10 cellular contexts compared by ENCODE assay signal in the genomic region with DNA sequence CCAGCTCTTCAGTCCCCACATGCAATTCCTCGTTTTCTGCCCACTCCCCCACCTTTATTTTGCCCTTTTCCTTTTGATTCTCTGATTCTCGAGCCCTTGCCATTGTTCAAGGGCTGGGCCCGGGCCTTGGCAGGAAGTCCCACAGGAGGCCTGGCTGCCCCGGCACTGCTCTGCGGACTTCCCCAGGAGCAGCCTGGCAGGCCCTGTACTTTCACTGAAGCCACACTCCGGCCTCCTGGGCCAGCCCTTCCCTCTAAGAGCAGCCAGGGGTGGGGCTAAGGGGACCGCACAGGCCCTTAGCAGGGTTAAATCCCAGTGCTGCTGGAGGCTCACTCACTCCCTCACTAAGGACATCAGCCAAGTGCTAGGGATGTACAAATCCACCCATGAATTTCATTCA. TPM values are rescaled to one million over a fixed set of nuclear protein-coding genes. Genes with fewer than 3 reads are reported as not detected.
DNase-seq lines count a peak whose midpoint lies in the region; ATAC-seq and TF ChIP-seq lines count a peak whose summit lies in the region.
"Had no signal": no experiment of that assay in that cellular context is flagged by ENCODE, and none has a peak within 500 bp of the region (broad histone marks: within the 10 kb centered on the region; RNA-seq: fewer than 3 reads in every experiment).

No MANE protein-coding gene starts in this region.

- H3K36me3 ChIP-seq in ascending aorta (peaks cover 11 to 39% of the 10 kb centered on the region in 2 donors), mesenchymal stem cell (ENCODE audit: control insufficient read depth in 1 of 2, insufficient read depth in 2 of 2, low read depth in 1 of 2, low read length in 2 of 2) (peaks cover 32 to 65% of the 10 kb centered on the region in 2 experiments)

- H2BK5ac ChIP-seq in mesenchymal stem cell (ENCODE audit: low read depth, low read length, poor library complexity, severe bottlenecking): no peak overlapping the region

- H3K4ac ChIP-seq in mesenchymal stem cell (ENCODE audit: low read depth in 1 of 2, low read length in 2 of 2): peak overlapping the region in 1 of 2 experiments; percentile 46

- peak overlapping the region in 1 of 2 experiments; percentile 37 for H3K18ac ChIP-seq in mesenchymal stem cell (ENCODE audit: low read depth in 1 of 2, low read length in 2 of 2)

- H3K9me3 ChIP-seq in ascending aorta (no peaks in the 10 kb centered on the region), mesenchymal stem cell (ENCODE audit: control insufficient read depth, low read length) (no peaks in the 10 kb centered on the region)

- peaks cover 2% of the 10 kb centered on the region for H3K79me1 ChIP-seq in mesenchymal stem cell (replicated peaks; ENCODE audit: low read length, poor library complexity, severe bottlenecking)

- ATAC-seq in GM21529 (IDR thresholded peaks at IDR 0.05; ENCODE audit: unreplicated experiment) (peak; percentile 43), GM21381 (IDR thresholded peaks at IDR 0.05; ENCODE audit: unreplicated experiment) (no peak)

- peak overlapping the region; percentile 42 for H2BK120ac ChIP-seq in mesenchymal stem cell (ENCODE audit: low read depth, low read length)

- no peak overlapping the region for H3K23ac ChIP-seq in mesenchymal stem cell (ENCODE audit: low read length in 2 of 2)

- no peak overlapping the region for H3K4me2 ChIP-seq in mesenchymal stem cell (ENCODE audit: low read length, poor library complexity, severe bottlenecking)

- H3K27me3 ChIP-seq in ascending aorta: no peaks in the 10 kb centered on the region
- H3K27me3 ChIP-seq in mesenchymal stem cell (ENCODE audit: control insufficient read depth in 1 of 2, insufficient read depth in 1 of 2, low read length in 2 of 2): no peaks in the 10 kb centered on the region

- peak overlapping the region in 1 of 2 experiments; percentile 87 for H2BK12ac ChIP-seq in mesenchymal stem cell (ENCODE audit: low read length in 2 of 2)

- peak overlapping the region; percentile 12 for H4K8ac ChIP-seq in mesenchymal stem cell (ENCODE audit: low read length)

- H3K14ac ChIP-seq in mesenchymal stem cell (ENCODE audit: low read length in 2 of 2): no peak overlapping the region

- WGBS in mesenchymal stem cell: 26% methylated on average over 7 of the region's 7 CpGs

- peak overlapping the region; percentile 43 for H4K91ac ChIP-seq in mesenchymal stem cell (ENCODE audit: low read length)

- H3K9ac ChIP-seq in mesenchymal stem cell (ENCODE audit: low read length): peak overlapping the region; percentile 93

- DNase-seq in AG08395 (ENCODE audit: low spot score) (peak; percentile 57), ascending aorta (ENCODE audit: low spot score in 2 of 2) (no peak), mesenchymal stem cell (peak; percentile 72), caudate nucleus (lab: John Stamatoyannopoulos, UW) (no peak), activated gamma-delta T cell (lab: John Stamatoyannopoulos, UW) (no peak)
- no peak for DNase-seq in stimulated activated CD4-positive, alpha-beta T cell treated with anti-CD3 and anti-CD28 coated beads, Interleukin-4, amount 100 ng/mL, for 4 hours
- DNase-seq: NCI-H2029 treated with DMSO at 0.1 percent for 48 hours had no signal

- H2AFZ ChIP-seq in mesenchymal stem cell (ENCODE audit: low read depth, low read length): no peak overlapping the region

- H3K27ac ChIP-seq in ascending aorta (peak overlapping the region; percentile 83 to 91), mesenchymal stem cell (ENCODE audit: low read length, poor library complexity, severe bottlenecking) (no peak overlapping the region), caudate nucleus (ENCODE audit: low read depth, low read length) (no peak overlapping the region)
- H3K27ac ChIP-seq: C4-2B had no signal

- H2BK15ac ChIP-seq in mesenchymal stem cell (ENCODE audit: low read depth, poor library complexity, severe bottlenecking): no peak overlapping the region

- H2AK5ac ChIP-seq in mesenchymal stem cell (ENCODE audit: low read length, severe bottlenecking): no peak overlapping the region

- TF ChIP-seq CTCF in ascending aorta (IDR thresholded peaks at IDR 0.05): no peak

- intact Hi-C loops in ascending aorta (cut with DNase I): no loop called here

- H3K4me3 ChIP-seq in ascending aorta (peak overlapping the region; percentile 86 to 95), mesenchymal stem cell (ENCODE audit: insufficient read depth in 1 of 2, low read depth in 1 of 2, low read length in 2 of 2) (peak overlapping the region in 1 of 2 experiments; percentile 94)

- H3K4me1 ChIP-seq in ascending aorta: peaks cover 17 to 34% of the 10 kb centered on the region in 2 donors
- H3K4me1 ChIP-seq in mesenchymal stem cell (ENCODE audit: control insufficient read depth, insufficient read depth, low read depth, low read length): peaks cover 35% of the 10 kb centered on the region

RNA-seq across cellular contexts. Expression of a gene that starts 4.1 kb away (rescaled TPM):
- 280 TPM for total RNA-seq in ascending aorta
- 35.9 TPM for polyA plus RNA-seq in mesenchymal stem cell (2013, experiment 1 of 2)
- 36.0 TPM for polyA plus RNA-seq in mesenchymal stem cell (2013, experiment 2 of 2)

Comparison
In these comparisons a context has a peak if more than half of its experiments do, and no peak if none do; other contexts are left out.
1. DNase-seq: peak in AG08395 (single experiment) and mesenchymal stem cell (single experiment); none in ascending aorta (0 of 2), caudate nucleus (0 of 61), stimulated activated CD4-positive, alpha-beta T cell treated with anti-CD3 and anti-CD28 coated beads, Interleukin-4, amount 100 ng/mL, for 4 hours (0 of 2) and activated gamma-delta T cell (single experiment).
2. H3K27ac ChIP-seq: peak in ascending aorta (2 of 2); none in mesenchymal stem cell (single experiment) and caudate nucleus (single experiment).